In the genomic region with DNA sequence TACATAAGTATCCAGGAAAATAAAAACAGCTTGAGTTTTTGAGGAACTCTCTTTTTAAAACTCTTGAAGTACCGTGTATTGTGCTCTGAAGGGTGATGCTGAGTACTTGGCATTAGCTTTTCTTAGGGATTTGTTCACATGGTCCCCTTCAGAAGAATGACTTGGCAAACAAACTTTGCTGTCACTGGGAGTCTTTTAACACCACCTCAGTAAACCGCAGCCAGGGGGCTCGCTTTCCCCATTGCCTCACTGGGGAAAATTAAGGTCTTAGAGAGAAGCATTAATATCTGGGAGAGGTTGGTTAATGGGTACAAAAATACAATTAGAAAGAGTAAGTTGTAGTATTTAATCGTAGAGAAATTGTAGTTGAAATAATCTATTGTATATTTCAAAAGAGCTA, we compare ENCODE assay signal across 2 cellular contexts.
TF ChIP-seq lines count a peak whose summit lies in the region.

No MANE protein-coding gene starts in this region.

TF ChIP-seq in SK-N-SH, 30 proteins besides CTCF, POLR2A, EP300 and RAD21 (continued from another document):
- TF ChIP-seq TCF12 (IDR thresholded peaks at IDR 0.05) (no peak), MEF2A (IDR thresholded peaks at IDR 0.05; ENCODE audit: borderline replicate concordance, low read depth) (no peak), YY1 (IDR thresholded peaks at IDR 0.05; ENCODE audit: low read depth) (no peak), ZBTB33 (IDR thresholded peaks at IDR 0.05; ENCODE audit: borderline replicate concordance, low read depth) (no peak), MXI1 (IDR thresholded peaks at IDR 0.05; ENCODE audit: low read depth, low read length) (no peak), CHD2 (IDR thresholded peaks at IDR 0.05; ENCODE audit: low read length, partially characterized antibody) (no peak), POLR2AphosphoS5 (IDR thresholded peaks at IDR 0.05; ENCODE audit: low read depth, low read length) (no peak), JUND (IDR thresholded peaks at IDR 0.05) (no peak), TEAD4 (IDR thresholded peaks at IDR 0.05; ENCODE audit: borderline replicate concordance, insufficient read depth) (no peak)
- TF ChIP-seq, protein P1, sequence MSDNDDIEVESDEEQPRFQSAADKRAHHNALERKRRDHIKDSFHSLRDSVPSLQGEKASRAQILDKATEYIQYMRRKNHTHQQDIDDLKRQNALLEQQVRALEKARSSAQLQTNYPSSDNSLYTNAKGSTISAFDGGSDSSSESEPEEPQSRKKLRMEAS (IDR thresholded peaks at IDR 0.05; ENCODE audit: low read depth) = no peak
- TF ChIP-seq, protein P2, sequence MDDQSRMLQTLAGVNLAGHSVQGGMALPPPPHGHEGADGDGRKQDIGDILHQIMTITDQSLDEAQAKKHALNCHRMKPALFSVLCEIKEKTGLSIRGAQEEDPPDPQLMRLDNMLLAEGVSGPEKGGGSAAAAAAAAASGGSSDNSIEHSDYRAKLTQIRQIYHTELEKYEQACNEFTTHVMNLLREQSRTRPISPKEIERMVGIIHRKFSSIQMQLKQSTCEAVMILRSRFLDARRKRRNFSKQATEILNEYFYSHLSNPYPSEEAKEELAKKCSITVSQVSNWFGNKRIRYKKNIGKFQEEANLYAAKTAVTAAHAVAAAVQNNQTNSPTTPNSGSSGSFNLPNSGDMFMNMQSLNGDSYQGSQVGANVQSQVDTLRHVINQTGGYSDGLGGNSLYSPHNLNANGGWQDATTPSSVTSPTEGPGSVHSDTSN (IDR thresholded peaks at IDR 0.05) = no peak
- TF ChIP-seq, protein P3, sequence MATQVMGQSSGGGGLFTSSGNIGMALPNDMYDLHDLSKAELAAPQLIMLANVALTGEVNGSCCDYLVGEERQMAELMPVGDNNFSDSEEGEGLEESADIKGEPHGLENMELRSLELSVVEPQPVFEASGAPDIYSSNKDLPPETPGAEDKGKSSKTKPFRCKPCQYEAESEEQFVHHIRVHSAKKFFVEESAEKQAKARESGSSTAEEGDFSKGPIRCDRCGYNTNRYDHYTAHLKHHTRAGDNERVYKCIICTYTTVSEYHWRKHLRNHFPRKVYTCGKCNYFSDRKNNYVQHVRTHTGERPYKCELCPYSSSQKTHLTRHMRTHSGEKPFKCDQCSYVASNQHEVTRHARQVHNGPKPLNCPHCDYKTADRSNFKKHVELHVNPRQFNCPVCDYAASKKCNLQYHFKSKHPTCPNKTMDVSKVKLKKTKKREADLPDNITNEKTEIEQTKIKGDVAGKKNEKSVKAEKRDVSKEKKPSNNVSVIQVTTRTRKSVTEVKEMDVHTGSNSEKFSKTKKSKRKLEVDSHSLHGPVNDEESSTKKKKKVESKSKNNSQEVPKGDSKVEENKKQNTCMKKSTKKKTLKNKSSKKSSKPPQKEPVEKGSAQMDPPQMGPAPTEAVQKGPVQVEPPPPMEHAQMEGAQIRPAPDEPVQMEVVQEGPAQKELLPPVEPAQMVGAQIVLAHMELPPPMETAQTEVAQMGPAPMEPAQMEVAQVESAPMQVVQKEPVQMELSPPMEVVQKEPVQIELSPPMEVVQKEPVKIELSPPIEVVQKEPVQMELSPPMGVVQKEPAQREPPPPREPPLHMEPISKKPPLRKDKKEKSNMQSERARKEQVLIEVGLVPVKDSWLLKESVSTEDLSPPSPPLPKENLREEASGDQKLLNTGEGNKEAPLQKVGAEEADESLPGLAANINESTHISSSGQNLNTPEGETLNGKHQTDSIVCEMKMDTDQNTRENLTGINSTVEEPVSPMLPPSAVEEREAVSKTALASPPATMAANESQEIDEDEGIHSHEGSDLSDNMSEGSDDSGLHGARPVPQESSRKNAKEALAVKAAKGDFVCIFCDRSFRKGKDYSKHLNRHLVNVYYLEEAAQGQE (IDR thresholded peaks at IDR 0.05; ENCODE audit: low read depth, low read length) = no peak

TF ChIP-seq in SK-N-SH treated with all-trans-retinoic acid at 6 μM for 48 hours, 23 proteins besides CTCF, POLR2A, EP300 and RAD21 (continued from another document):
- TF ChIP-seq TSHZ2 (CRISPR knock-in tag; IDR thresholded peaks at IDR 0.05) = no peak
- no peak for TF ChIP-seq ZC3H10 (CRISPR knock-in tag; IDR thresholded peaks at IDR 0.05)
- no peak for TF ChIP-seq RARB (CRISPR knock-in tag; IDR thresholded peaks at IDR 0.05)
- no peak for TF ChIP-seq CSRNP3 (CRISPR knock-in tag; IDR thresholded peaks at IDR 0.05)
- TF ChIP-seq ZNF70 (CRISPR knock-in tag; IDR thresholded peaks at IDR 0.05) = no peak
- TF ChIP-seq SNAI2 (CRISPR knock-in tag; IDR thresholded peaks at IDR 0.05) = no peak
- TF ChIP-seq TOX (CRISPR knock-in tag; IDR thresholded peaks at IDR 0.05; ENCODE audit: borderline replicate concordance) = no peak
- TF ChIP-seq POU6F1 (CRISPR knock-in tag; IDR thresholded peaks at IDR 0.05; ENCODE audit: borderline replicate concordance, low read depth) = no peak
- TF ChIP-seq ZFP3 (CRISPR knock-in tag; IDR thresholded peaks at IDR 0.05) = no peak
- no peak for TF ChIP-seq ZNF565 (CRISPR knock-in tag; conservative IDR thresholded peaks at IDR 0.05; ENCODE audit: low read depth)
- TF ChIP-seq ISL1 (CRISPR knock-in tag; IDR thresholded peaks at IDR 0.05) = no peak
- TF ChIP-seq PPARA (CRISPR knock-in tag; IDR thresholded peaks at IDR 0.05; ENCODE audit: borderline replicate concordance) = no peak
